In genomic region chrX:131287556-131288179, GRCh38 we compare ENCODE assay signal across 1 cellular context.
TF ChIP-seq lines count a peak whose summit lies in the region.

No MANE protein-coding gene starts in this region.

TF ChIP-seq in GM23338, 12 proteins besides CTCF, POLR2A, EP300 and RAD21:
- TF ChIP-seq ZNF462 (CRISPR knock-in tag; IDR thresholded peaks at IDR 0.05) (no peak), ETS1 (IDR thresholded peaks at IDR 0.05) (no peak)
